Comparison of ENCODE assay signal across 21 cellular contexts in genomic region chr11:29317669-29318068, GRCh38.
DNase-seq lines count a peak whose midpoint lies in the region; ATAC-seq, FAIRE-seq and TF ChIP-seq lines count a peak whose summit lies in the region.
"Had no signal": no experiment of that assay in that cellular context is flagged by ENCODE, and none has a peak within 500 bp of the region (broad histone marks: within the 10 kb centered on the region; RNA-seq: fewer than 3 reads in every experiment).

No MANE protein-coding gene starts in this region.

- H2AFZ ChIP-seq in ACC112 (ENCODE audit: low read length, unreplicated experiment): peak overlapping the region; percentile 20
- H2AFZ ChIP-seq in osteoblast (ENCODE audit: low read length): no peak overlapping the region

- H3K27me3 ChIP-seq in ACC112 (ENCODE audit: insufficient read depth, low read length) (no peaks in the 10 kb centered on the region), osteoblast (ENCODE audit: insufficient read depth, low read length) (no peaks in the 10 kb centered on the region)
- H3K27me3 ChIP-seq: SJCRH30 had no signal

- no peak for FAIRE-seq in RCC 7860 (lab: Jason Lieb, UNC)
- FAIRE-seq: GM19239, K562 had no signal

- no peak for TF ChIP-seq CTCF in chondrocyte (IDR thresholded peaks at IDR 0.05)
- no peak for TF ChIP-seq CTCF in osteoblast (IDR thresholded peaks at IDR 0.05; ENCODE audit: extremely low read depth, low read depth, low read length)

- peaks cover 3% of the 10 kb centered on the region for H3K9me3 Mint-ChIP-seq in chondrocyte (ENCODE audit: low read depth)
- H3K9me3 Mint-ChIP-seq: CD14-positive monocyte had no signal

- H3K79me2 ChIP-seq in ACC112 (ENCODE audit: control insufficient read depth, insufficient read depth, low read length, unreplicated experiment) (no peaks in the 10 kb centered on the region), osteoblast (ENCODE audit: insufficient read depth, low read length) (no peaks in the 10 kb centered on the region)

- peak; percentile 29 for DNase-seq in HCEC 1CT
- DNase-seq in chondrocyte (ENCODE audit: low spot score): no peak
- DNase-seq in osteoblast (ENCODE audit: insufficient read length, low spot score, missing footprints): peak; percentile 76
- no peak for DNase-seq in hepatic stellate cell (ENCODE audit: low spot score)
- DNase-seq in RCC 7860 (ENCODE audit: low spot score): no peak
- DNase-seq in amniotic stem cell (lab: John Stamatoyannopoulos, UW): no peak
- DNase-seq: DMS 273 treated with DMSO at 0.1 percent for 48 hours, NCI-H1436, NCI-H2029, NCI-H2171, NCI-H446, NCI-H69, OCI-M1, RPMI8226, SJCRH30 had no signal

- H3K36me3 Mint-ChIP-seq in chondrocyte (ENCODE audit: low read depth): no peaks in the 10 kb centered on the region
- H3K36me3 Mint-ChIP-seq: CD14-positive monocyte had no signal

- H3K27ac ChIP-seq in ACC112 (ENCODE audit: low read depth, low read length) (peak overlapping the region; percentile 81), osteoblast (ENCODE audit: low read depth, low read length) (peak overlapping the region; percentile 94)
- H3K27ac ChIP-seq: SJCRH30 had no signal

- H3K4me1 ChIP-seq in ACC112 (ENCODE audit: control insufficient read depth, insufficient read depth, low read length, unreplicated experiment) (peaks cover 57% of the 10 kb centered on the region), osteoblast (ENCODE audit: insufficient read depth, low read length) (peaks cover 20% of the 10 kb centered on the region)
- H3K4me1 ChIP-seq: HAP-1, SJCRH30 had no signal

- H3K9me3 ChIP-seq in osteoblast (ENCODE audit: low read depth, low read length): no peaks in the 10 kb centered on the region
- H3K9me3 ChIP-seq: HAP-1, SJCRH30 had no signal

- H4K20me1 ChIP-seq in osteoblast (ENCODE audit: insufficient read depth, low read length): no peaks in the 10 kb centered on the region

- H3K4me1 Mint-ChIP-seq in chondrocyte (ENCODE audit: low read depth): peaks cover 20% of the 10 kb centered on the region
- H3K4me1 Mint-ChIP-seq: CD14-positive monocyte had no signal

- peak overlapping the region; percentile 49 for H3K4me2 ChIP-seq in osteoblast (ENCODE audit: insufficient read depth, low read length)

- H3K4me3 Mint-ChIP-seq in chondrocyte (ENCODE audit: unreplicated experiment): no peak overlapping the region
- H3K4me3 Mint-ChIP-seq: CD14-positive monocyte had no signal

- no peaks in the 10 kb centered on the region for H3K36me3 ChIP-seq in ACC112 (ENCODE audit: insufficient read depth, low read length)
- H3K36me3 ChIP-seq in osteoblast (ENCODE audit: insufficient read depth, low read length): no peaks in the 10 kb centered on the region
- H3K36me3 ChIP-seq: HAP-1, SJCRH30 had no signal

- no peak for ATAC-seq in GM18498 (IDR thresholded peaks at IDR 0.05; ENCODE audit: unreplicated experiment)
- ATAC-seq: K562 had no signal

- H3K4me3 ChIP-seq in ACC112 (ENCODE audit: low read depth, low read length): 0 out of 2 replicates have a peak overlapping the region, but pooled peaks have one; percentile 12
- H3K4me3 ChIP-seq in osteoblast (ENCODE audit: insufficient read depth, low read length): no peak overlapping the region
- H3K4me3 ChIP-seq: HAP-1, K562, SJCRH30 had no signal

- peak overlapping the region; percentile 55 for H3K27ac Mint-ChIP-seq in chondrocyte (ENCODE audit: unreplicated experiment)
- H3K27ac Mint-ChIP-seq: CD14-positive monocyte had no signal

- H3K27me3 Mint-ChIP-seq in chondrocyte (ENCODE audit: low read depth): no peaks in the 10 kb centered on the region

Comparison
In these comparisons a context has a peak if more than half of its experiments do, and no peak if none do; other contexts are left out.
1. DNase-seq: peak in HCEC 1CT (single experiment) and osteoblast (single experiment); none in chondrocyte (single experiment), hepatic stellate cell (single experiment), RCC 7860 (single experiment) and amniotic stem cell (single experiment).